ENCODE assay signal across 10 cellular contexts in genomic region chr18:45962461-45962860, GRCh38. TPM values are rescaled to one million over a fixed set of nuclear protein-coding genes. Genes with fewer than 3 reads are reported as not detected.
DNase-seq lines count a peak whose midpoint lies in the region; ATAC-seq lines count a peak whose summit lies in the region.
"Had no signal": no experiment of that assay in that cellular context is flagged by ENCODE, and none has a peak within 500 bp of the region (broad histone marks: within the 10 kb centered on the region; RNA-seq: fewer than 3 reads in every experiment).

No MANE protein-coding gene starts in this region.

- DNase-seq in activated CD8-positive, alpha-beta memory T cell treated with anti-CD3 and anti-CD28 coated beads, Interleukin-2, amount 10 ng/mL, durations not matched to agents 7 days and 5 days: peak; percentile 56
- DNase-seq in activated CD8-positive, alpha-beta memory T cell treated with anti-CD3 and anti-CD28 coated beads for 24 hours: no peak
- DNase-seq in SW 1271 (lab: John Stamatoyannopoulos, UW) (peak; percentile 31 to 82), epithelial cell of prostate (ENCODE audit: low read depth, low spot score) (peak; percentile 41), NCI-H774 (lab: John Stamatoyannopoulos, UW) (no peak)
- DNase-seq in stimulated activated CD8-positive, alpha-beta memory T cell treated with anti-CD3 and anti-CD28 coated beads, Interleukin-15, amount 100 ng/mL, for 1 hour (ENCODE audit: low read depth): peak; percentile 19

- ATAC-seq in activated CD8-positive, alpha-beta memory T cell treated with anti-CD3 and anti-CD28 coated beads, Interleukin-2, amount 10 ng/mL, durations not matched to agents 7 days and 5 days: no peak
- no peak for ATAC-seq in GM18502 (IDR thresholded peaks at IDR 0.05; ENCODE audit: poor library complexity, unreplicated experiment)
- no peak for ATAC-seq in GM21526 (IDR thresholded peaks at IDR 0.05; ENCODE audit: low FRiP score, unreplicated experiment)
- ATAC-seq: Panc1 had no signal

- no peaks in the 10 kb centered on the region for H3K27me3 Mint-ChIP-seq in activated CD8-positive, alpha-beta memory T cell treated with anti-CD3 and anti-CD28 coated beads, Interleukin-2, amount 10 ng/mL, durations not matched to agents 7 days and 5 days

- H3K9me3 Mint-ChIP-seq in activated CD8-positive, alpha-beta memory T cell treated with anti-CD3 and anti-CD28 coated beads, Interleukin-2, amount 10 ng/mL, durations not matched to agents 7 days and 5 days (ENCODE audit: low read depth): no peaks in the 10 kb centered on the region

- peak overlapping the region; percentile 57 for H3K27ac ChIP-seq in epithelial cell of prostate
- H3K27ac ChIP-seq: C4-2B had no signal

- CTCF ChIA-PET in activated CD8-positive, alpha-beta memory T cell treated with anti-CD3 and anti-CD28 coated beads, Interleukin-2, amount 10 ng/mL, durations not matched to agents 7 days and 5 days (lab: Charles Lee): interaction anchor here (0.6 to 2.1 kb wide), 6 partner anchors 12 to 297 kb away, joined by 3 to 7 read pairs (median 4); no protein-coding TSS in a partner anchor

- H3K4me3 Mint-ChIP-seq in activated CD8-positive, alpha-beta memory T cell treated with anti-CD3 and anti-CD28 coated beads, Interleukin-2, amount 10 ng/mL, durations not matched to agents 7 days and 5 days: no peak overlapping the region

- H3K36me3 Mint-ChIP-seq in activated CD8-positive, alpha-beta memory T cell treated with anti-CD3 and anti-CD28 coated beads, Interleukin-2, amount 10 ng/mL, durations not matched to agents 7 days and 5 days: peaks cover 18% of the 10 kb centered on the region

- H3K27ac Mint-ChIP-seq in activated CD8-positive, alpha-beta memory T cell treated with anti-CD3 and anti-CD28 coated beads, Interleukin-2, amount 10 ng/mL, durations not matched to agents 7 days and 5 days: peak overlapping the region; percentile 52

- H3K4me1 Mint-ChIP-seq in activated CD8-positive, alpha-beta memory T cell treated with anti-CD3 and anti-CD28 coated beads, Interleukin-2, amount 10 ng/mL, durations not matched to agents 7 days and 5 days: peaks cover 46% of the 10 kb centered on the region

RNA-seq across cellular contexts. Expression of gene EPG5, which starts 4.7 kb away (rescaled TPM):
- 10 to 100 TPM; 22.7 to 24.5 TPM for total RNA-seq in activated CD8-positive, alpha-beta memory T cell treated with anti-CD3 and anti-CD28 coated beads, Interleukin-2, amount 10 ng/mL, durations not matched to agents 7 days and 5 days

Comparison
In these comparisons a context has a peak if more than half of its experiments do, and no peak if none do; other contexts are left out.
1. DNase-seq: peak in activated CD8-positive, alpha-beta memory T cell treated with anti-CD3 and anti-CD28 coated beads, Interleukin-2, amount 10 ng/mL, durations not matched to agents 7 days and 5 days (single experiment), SW 1271 (2 of 2), epithelial cell of prostate (single experiment) and stimulated activated CD8-positive, alpha-beta memory T cell treated with anti-CD3 and anti-CD28 coated beads, Interleukin-15, amount 100 ng/mL, for 1 hour (single experiment); none in activated CD8-positive, alpha-beta memory T cell treated with anti-CD3 and anti-CD28 coated beads for 24 hours (single experiment) and NCI-H774 (single experiment).